ENCODE assay signal across 1 cellular context in genomic region chrX:77450415-77450814, GRCh38.
TF ChIP-seq lines count a peak whose summit lies in the region.

No MANE protein-coding gene starts in this region.

TF ChIP-seq in SK-N-SH, 30 proteins besides CTCF, POLR2A, EP300 and RAD21 (continued from another document):
- TF ChIP-seq PBX3 (IDR thresholded peaks at IDR 0.05), result 0 out of 2 replicates have a peak, but pooled peaks have one; percentile 4
- no peak for TF ChIP-seq TEAD4 (IDR thresholded peaks at IDR 0.05; ENCODE audit: borderline replicate concordance, insufficient read depth)
- TF ChIP-seq ELF1 (IDR thresholded peaks at IDR 0.05), result no peak
- no peak for TF ChIP-seq YY1 (IDR thresholded peaks at IDR 0.05; ENCODE audit: low read depth)
- no peak for TF ChIP-seq MEF2A (IDR thresholded peaks at IDR 0.05; ENCODE audit: borderline replicate concordance, low read depth)
- TF ChIP-seq ZBTB33 (IDR thresholded peaks at IDR 0.05; ENCODE audit: borderline replicate concordance, low read depth), result no peak
- TF ChIP-seq FOXM1 (IDR thresholded peaks at IDR 0.05; ENCODE audit: low read depth), result no peak
- TF ChIP-seq TAF1 (IDR thresholded peaks at IDR 0.05; ENCODE audit: borderline replicate concordance, low read depth, low read length), result no peak
- no peak for TF ChIP-seq REST (IDR thresholded peaks at IDR 0.05; ENCODE audit: low read depth, low read length)
- TF ChIP-seq USF2 (IDR thresholded peaks at IDR 0.05; ENCODE audit: borderline replicate concordance, low read depth, low read length), result no peak
- TF ChIP-seq EZH2phosphoT487 (IDR thresholded peaks at IDR 0.05; ENCODE audit: borderline replicate concordance, low read depth), result no peak
- no peak for TF ChIP-seq SIN3A (IDR thresholded peaks at IDR 0.05; ENCODE audit: borderline replicate concordance, low read depth, low read length)
TF ChIP-seq in SK-N-SH: peak in this region for 3.
